ENCODE assay signal across 12 cellular contexts in the genomic region with DNA sequence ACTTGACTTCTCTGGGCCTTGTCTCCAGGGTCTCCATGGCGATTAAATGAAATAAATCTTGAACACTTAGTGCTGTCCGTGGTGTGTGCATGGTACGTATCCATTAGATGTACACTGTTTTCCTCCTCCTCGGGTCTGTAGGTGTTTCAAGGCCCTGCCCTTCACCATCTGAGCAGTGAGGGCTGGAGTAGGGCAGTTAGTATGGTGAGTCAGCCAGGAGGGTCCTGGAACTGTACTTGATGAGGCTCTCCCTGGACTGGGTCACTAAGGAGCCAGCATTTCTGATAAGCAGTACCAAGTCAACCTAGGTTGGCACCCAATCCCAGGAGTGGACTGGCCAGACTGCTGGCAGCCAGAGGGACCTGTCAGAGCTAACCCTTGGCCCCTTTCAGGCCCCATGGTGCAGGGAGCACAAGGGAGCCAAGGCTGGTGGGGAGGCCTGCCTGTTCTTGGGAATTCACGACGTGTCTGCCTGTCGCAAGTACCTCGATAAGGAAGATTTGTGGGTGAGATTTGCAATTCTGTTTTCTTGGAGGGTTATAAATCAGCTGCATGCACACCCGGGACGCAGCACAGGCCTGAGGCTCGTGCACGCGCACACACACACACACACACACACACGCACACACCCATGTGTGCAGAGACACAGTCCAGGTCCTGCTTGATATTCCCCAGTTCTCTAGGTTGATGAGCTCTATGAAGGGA.
DNase-seq lines count a peak whose midpoint lies in the region; ATAC-seq, FAIRE-seq and TF ChIP-seq lines count a peak whose summit lies in the region.
"Had no signal": no experiment of that assay in that cellular context is flagged by ENCODE, and none has a peak within 500 bp of the region (broad histone marks: within the 10 kb centered on the region; RNA-seq: fewer than 3 reads in every experiment).

No MANE protein-coding gene starts in this region.

- H2AFZ ChIP-seq in IMR-90 (replicated peaks; ENCODE audit: low read length, poor library complexity): no peak overlapping the region

- H3K23ac ChIP-seq in IMR-90 (ENCODE audit: low read depth, low read length): peak overlapping the region; percentile 57

- 0 out of 2 replicates have a peak overlapping the region, but pooled peaks have one; percentile 80 for H2BK20ac ChIP-seq in IMR-90 (ENCODE audit: low read depth, low read length)

- WGBS in IMR-90 (ENCODE audit: extremely low coverage in 2 of 2, insufficient read length in 1 of 2), 2 experiments: no CpG with 5 or more reads among the region's 14 CpGs

- peaks cover 51% of the 10 kb centered on the region for H4K20me1 ChIP-seq in IMR-90 (ENCODE audit: insufficient read depth, low read length)

- no peak overlapping the region for H3K18ac ChIP-seq in IMR-90 (ENCODE audit: low read depth, low read length)

- no peak overlapping the region for H3K56ac ChIP-seq in IMR-90 (ENCODE audit: extremely low read depth, insufficient read depth, low read length)

- peak overlapping the region; percentile 23; the same call in 1 of the 2 replicates for H3K27ac ChIP-seq in IMR-90 (ENCODE audit: insufficient read depth, low read length)
- peak overlapping the region; percentile 66 for H3K27ac ChIP-seq in lower lobe of right lung
- peak overlapping the region; percentile 13 for H3K27ac ChIP-seq in tibial artery
- H3K27ac ChIP-seq in gastrocnemius medialis: no peak overlapping the region

- BruUV-seq in IMR-90 (replicated peaks; lab: Mats Ljungman, UMichigan): no TSS peak

- H2AK9ac ChIP-seq in IMR-90 (replicated peaks; ENCODE audit: low read depth, low read length, poor library complexity): no peak overlapping the region

- CTCF ChIA-PET in IMR-90 (lab: Yijun Ruan, JAX): no interaction called here

- H3K36me3 ChIP-seq in IMR-90 (ENCODE audit: control insufficient read depth, insufficient read depth, low read length) (peaks cover 17% of the 10 kb centered on the region), bronchial epithelial cell (ENCODE audit: control insufficient read depth, insufficient read depth, low read length) (peaks cover 7% of the 10 kb centered on the region), lower lobe of right lung (peaks cover 21% of the 10 kb centered on the region), tibial artery (peaks cover 0 to 17% (median 15%) of the 10 kb centered on the region in 3 donors), gastrocnemius medialis (peaks cover 0 to 5% of the 10 kb centered on the region in 2 donors)

- TF ChIP-seq CTCF in IMR-90 (conservative IDR thresholded peaks at IDR 0.05; ENCODE audit: low read depth, low read length): no peak
- no peak for TF ChIP-seq CTCF in bronchial epithelial cell (IDR thresholded peaks at IDR 0.05; ENCODE audit: insufficient read depth, low read length, severe bottlenecking)
- no peak for TF ChIP-seq CTCF in lower lobe of right lung (IDR thresholded peaks at IDR 0.05)
- no peak for TF ChIP-seq CTCF in tibial artery (IDR thresholded peaks at IDR 0.05)
- TF ChIP-seq CTCF in gastrocnemius medialis (IDR thresholded peaks at IDR 0.05 in 4 of 5, conservative IDR thresholded peaks at IDR 0.05 in 1 of 5): no peak

- peak; percentile 28 for FAIRE-seq in bronchial epithelial cell (lab: Jason Lieb, UNC)

- no peak for DNase-seq in IMR-90
- DNase-seq in bronchial epithelial cell (ENCODE audit: low read depth): no peak
- DNase-seq in lower lobe of right lung: no peak
- DNase-seq in tibial artery: no peak
- DNase-seq in foreskin melanocyte: no peak
- no peak for DNase-seq in cerebellum (ENCODE audit: low spot score)
- DNase-seq in gastrocnemius medialis: no peak
- DNase-seq: DMS79 treated with DMSO at 0.1 percent for 48 hours; naive B cell; NCI-H1092 treated with DMSO at 0.1 percent for 48 hours; OCI-M1; stimulated activated CD4-positive, alpha-beta T cell treated with anti-CD3 and anti-CD28 coated beads, Interleukin-4, amount 100 ng/mL, for 1 hour had no signal

- peak overlapping the region; percentile 4 to 47; a peak in 2 of 4 replicates for H4K8ac ChIP-seq in IMR-90 (ENCODE audit: low read depth in 2 of 2, low read length in 2 of 2)

- H2BK5ac ChIP-seq in IMR-90 (ENCODE audit: low read depth, low read length, poor library complexity, severe bottlenecking): peak overlapping the region; percentile 75

- TF ChIP-seq POLR2A in IMR-90 (IDR thresholded peaks at IDR 0.05; ENCODE audit: low read depth, low read length): no peak
- TF ChIP-seq POLR2A in gastrocnemius medialis (IDR thresholded peaks at IDR 0.05): no peak

- ATAC-seq in IMR-90 (ENCODE audit: low read depth) (no peak), lower lobe of right lung (peak; percentile 41 to 79), gastrocnemius medialis (no peak)

- H3K9me3 ChIP-seq in IMR-90 (ENCODE audit: control insufficient read depth, insufficient read depth, low read length): no peaks in the 10 kb centered on the region
- H3K9me3 ChIP-seq in lower lobe of right lung: no peaks in the 10 kb centered on the region
- no peaks in the 10 kb centered on the region for H3K9me3 ChIP-seq in tibial artery
- H3K9me3 ChIP-seq in gastrocnemius medialis: no peaks in the 10 kb centered on the region

- H3K27me3 ChIP-seq in IMR-90 (ENCODE audit: control insufficient read depth, insufficient read depth, low read length): no peaks in the 10 kb centered on the region
- H3K27me3 ChIP-seq in bronchial epithelial cell (ENCODE audit: control insufficient read depth, insufficient read depth, low read length): no peaks in the 10 kb centered on the region
- no peaks in the 10 kb centered on the region for H3K27me3 ChIP-seq in lower lobe of right lung (ENCODE audit: low read depth)
- no peaks in the 10 kb centered on the region for H3K27me3 ChIP-seq in tibial artery
- H3K27me3 ChIP-seq in gastrocnemius medialis: no peaks in the 10 kb centered on the region

- H3K9me1 ChIP-seq in IMR-90 (ENCODE audit: insufficient read depth, low read length): peaks cover 58% of the 10 kb centered on the region

- peak overlapping the region; percentile 76 for H4K91ac ChIP-seq in IMR-90 (ENCODE audit: insufficient read depth, low read depth, low read length)

- H3K4me3 ChIP-seq in IMR-90 (ENCODE audit: insufficient read depth, low read depth, low read length): no peak overlapping the region
- no peak overlapping the region for H3K4me3 ChIP-seq in bronchial epithelial cell (ENCODE audit: low read depth, low read length)
- H3K4me3 ChIP-seq in lower lobe of right lung: no peak overlapping the region
- H3K4me3 ChIP-seq in tibial artery: no peak overlapping the region
- H3K4me3 ChIP-seq in gastrocnemius medialis: no peak overlapping the region

- dilution Hi-C loops in IMR-90 (cut with HindIII; ENCODE audit: low sequenced_read_pairs, unreplicated experiment): no loop called here

- no peak for TF ChIP-seq RAD21 in IMR-90 (IDR thresholded peaks at IDR 0.05; ENCODE audit: low read length)

- H3K14ac ChIP-seq in IMR-90 (replicated peaks; ENCODE audit: low read depth, low read length): peak overlapping the region; percentile 30

- H2BK120ac ChIP-seq in IMR-90 (ENCODE audit: low read depth, low read length): peak overlapping the region; percentile 89; the same call in 1 of the 2 replicates

- no peak overlapping the region for H3K9ac ChIP-seq in IMR-90 (ENCODE audit: low read depth, low read length)

- H4K5ac ChIP-seq in IMR-90 (ENCODE audit: low read depth, low read length): no peak overlapping the region

- intact Hi-C loops in IMR-90 (cut with micrococcal nuclease) (no loop called here), lower lobe of right lung (cut with DNase I) (no loop called here), tibial artery (cut with DNase I; ENCODE audit: low total_unique reads) (no loop called here), gastrocnemius medialis (cut with DNase I; ENCODE audit: low total_unique reads) (no loop called here)

- H2AK5ac ChIP-seq in IMR-90 (ENCODE audit: low read depth, low read length): peak overlapping the region; percentile 91

- in situ Hi-C loops in IMR-90 (cut with MboI; ENCODE audit: low sequenced_read_pairs): no loop called here
- in situ Hi-C loops in gastrocnemius medialis (cut with MboI; ENCODE audit: low sequenced_read_pairs in 4 of 4): loop anchor here (25.0 kb wide), 4 partner anchors 221 to 1146 kb away; partner anchors contain the start of genes POLR3A (in 1 of the 4) and RPS24 (in 1 of the 4)

- H3K4me1 ChIP-seq in IMR-90 (ENCODE audit: control insufficient read depth, insufficient read depth, low read length): peaks cover 65% of the 10 kb centered on the region
- peaks cover 100% of the 10 kb centered on the region for H3K4me1 ChIP-seq in lower lobe of right lung
- peaks cover 0 to 70% (median 42%) of the 10 kb centered on the region in 4 donors for H3K4me1 ChIP-seq in tibial artery
- peaks cover 50% of the 10 kb centered on the region in 2 donors for H3K4me1 ChIP-seq in gastrocnemius medialis

- peak overlapping the region; percentile 94 for H3K4ac ChIP-seq in IMR-90 (ENCODE audit: low read depth, low read length)

- H3K4me2 ChIP-seq in IMR-90 (ENCODE audit: low read depth, low read length): no peak overlapping the region

- H2BK15ac ChIP-seq in IMR-90 (ENCODE audit: low read depth, low read length): 0 out of 3 replicates have a peak overlapping the region, but pooled peaks have one; percentile 1

- peaks cover 55 to 98% of the 10 kb centered on the region in 2 experiments for H3K79me1 ChIP-seq in IMR-90 (ENCODE audit: low read depth in 1 of 2, low read length in 2 of 2)

- POLR2A ChIA-PET in IMR-90 (lab: Charles Lee; ENCODE audit: unreplicated experiment): no interaction called here

TF ChIP-seq in IMR-90, 13 proteins besides CTCF, POLR2A, EP300 and RAD21:
- TF ChIP-seq MXI1 (IDR thresholded peaks at IDR 0.05; ENCODE audit: borderline replicate concordance, low read depth, low read length) (no peak), CEBPB (IDR thresholded peaks at IDR 0.05; ENCODE audit: low read depth, low read length) (no peak), SMC3 (IDR thresholded peaks at IDR 0.05; ENCODE audit: low read depth, low read length) (no peak), CHD1 (IDR thresholded peaks at IDR 0.05; ENCODE audit: low read depth, low read length) (no peak), NFE2L2 (IDR thresholded peaks at IDR 0.05; ENCODE audit: low read depth, low read length) (no peak), FOS (IDR thresholded peaks at IDR 0.05; ENCODE audit: low read depth, low read length) (no peak)
- TF ChIP-seq, protein P1, sequence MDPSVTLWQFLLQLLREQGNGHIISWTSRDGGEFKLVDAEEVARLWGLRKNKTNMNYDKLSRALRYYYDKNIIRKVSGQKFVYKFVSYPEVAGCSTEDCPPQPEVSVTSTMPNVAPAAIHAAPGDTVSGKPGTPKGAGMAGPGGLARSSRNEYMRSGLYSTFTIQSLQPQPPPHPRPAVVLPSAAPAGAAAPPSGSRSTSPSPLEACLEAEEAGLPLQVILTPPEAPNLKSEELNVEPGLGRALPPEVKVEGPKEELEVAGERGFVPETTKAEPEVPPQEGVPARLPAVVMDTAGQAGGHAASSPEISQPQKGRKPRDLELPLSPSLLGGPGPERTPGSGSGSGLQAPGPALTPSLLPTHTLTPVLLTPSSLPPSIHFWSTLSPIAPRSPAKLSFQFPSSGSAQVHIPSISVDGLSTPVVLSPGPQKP (IDR thresholded peaks at IDR 0.05; ENCODE audit: borderline replicate concordance, low read depth, low read length): no peak

Comparison
In these comparisons a context has a peak if more than half of its experiments do, and no peak if none do; other contexts are left out.
1. ATAC-seq: peak in lower lobe of right lung (2 of 2); none in IMR-90 (single experiment) and gastrocnemius medialis (0 of 2).
2. H3K27ac ChIP-seq: peak in IMR-90 (single experiment), lower lobe of right lung (single experiment) and tibial artery (2 of 2); none in gastrocnemius medialis (0 of 4).